ENCODE assay signal across 8 cellular contexts in genomic region chr2:28407131-28407975, GRCh38.
DNase-seq lines count a peak whose midpoint lies in the region; ATAC-seq, FAIRE-seq and TF ChIP-seq lines count a peak whose summit lies in the region.

No MANE protein-coding gene starts in this region.

- H3K4me1 ChIP-seq in mucosa of rectum (ENCODE audit: control insufficient read depth in 2 of 2, insufficient read depth in 2 of 2, low read length in 2 of 2), result peaks cover 8 to 36% of the 10 kb centered on the region in 2 donors

- H3K9me3 ChIP-seq in mucosa of rectum (ENCODE audit: control insufficient read depth in 2 of 2, low read length in 2 of 2), result no peaks in the 10 kb centered on the region

- H3K27me3 ChIP-seq in mucosa of rectum (ENCODE audit: control insufficient read depth in 2 of 2, insufficient read depth in 2 of 2, low read length in 2 of 2), result no peaks in the 10 kb centered on the region

- no peak for TF ChIP-seq CTCF in coronary artery (IDR thresholded peaks at IDR 0.05)

- peaks cover 81% of the 10 kb centered on the region for H3K36me3 Mint-ChIP-seq in activated naive CD4-positive, alpha-beta T cell treated with anti-CD3 and anti-CD28 coated beads, Interleukin-2, amount 10 ng/mL, durations not matched to agents 7 days and 5 days

- H3K9ac ChIP-seq in mucosa of rectum (ENCODE audit: low read depth in 1 of 2, low read length in 2 of 2), result no peak overlapping the region

- no peak for DNase-seq in activated naive CD4-positive, alpha-beta T cell treated with anti-CD3 and anti-CD28 coated beads, Interleukin-2, amount 10 ng/mL, durations not matched to agents 7 days and 5 days
- no peak for DNase-seq in activated naive CD4-positive, alpha-beta T cell treated with anti-CD3 and anti-CD28 coated beads, Interleukin-2, amount 50 U/mL, for 16 hours
- DNase-seq in coronary artery (ENCODE audit: low spot score) (no peak), urothelium cell line (ENCODE audit: low spot score) (no peak), NCI-H146 treated with DMSO at 0.1 percent for 48 hours (lab: John Stamatoyannopoulos, UW; ENCODE audit: unreplicated experiment) (no peak)
- no peak for DNase-seq in activated effector memory CD4-positive, alpha-beta T cell treated with anti-CD3 and anti-CD28 coated beads, Interleukin-2, amount 50 U/mL, for 16 hours

- no peaks in the 10 kb centered on the region for H3K27me3 Mint-ChIP-seq in activated naive CD4-positive, alpha-beta T cell treated with anti-CD3 and anti-CD28 coated beads, Interleukin-2, amount 10 ng/mL, durations not matched to agents 7 days and 5 days

- H3K27ac ChIP-seq in coronary artery (peak overlapping the region; percentile 31 to 40), mucosa of rectum (ENCODE audit: low read depth in 2 of 2, low read length in 2 of 2) (peak overlapping the region; percentile 52 to 59)

- FAIRE-seq in urothelium cell line (lab: Jason Lieb, UNC), result peak; percentile 48

- CTCF ChIA-PET in activated naive CD4-positive, alpha-beta T cell treated with anti-CD3 and anti-CD28 coated beads, Interleukin-2, amount 10 ng/mL, durations not matched to agents 7 days and 5 days (lab: Charles Lee), result interaction anchor here (0.6 to 1.4 kb wide), 4 partner anchors 10 to 46 kb away, joined by 3 to 6 read pairs (median 3); no protein-coding TSS in a partner anchor

- ATAC-seq in GM19463 (IDR thresholded peaks at IDR 0.05; ENCODE audit: unreplicated experiment), result no peak

- peaks cover 80% of the 10 kb centered on the region for H3K4me1 Mint-ChIP-seq in activated naive CD4-positive, alpha-beta T cell treated with anti-CD3 and anti-CD28 coated beads, Interleukin-2, amount 10 ng/mL, durations not matched to agents 7 days and 5 days

- peaks cover 86 to 92% of the 10 kb centered on the region in 2 donors for H3K36me3 ChIP-seq in mucosa of rectum (ENCODE audit: control insufficient read depth in 2 of 2, insufficient read depth in 2 of 2, low read length in 2 of 2)

- H3K27ac Mint-ChIP-seq in activated naive CD4-positive, alpha-beta T cell treated with anti-CD3 and anti-CD28 coated beads, Interleukin-2, amount 10 ng/mL, durations not matched to agents 7 days and 5 days, result peak overlapping the region; percentile 69

- no peaks in the 10 kb centered on the region for H3K9me3 Mint-ChIP-seq in activated naive CD4-positive, alpha-beta T cell treated with anti-CD3 and anti-CD28 coated beads, Interleukin-2, amount 10 ng/mL, durations not matched to agents 7 days and 5 days

- H3K4me3 ChIP-seq in coronary artery (no peak overlapping the region), mucosa of rectum (ENCODE audit: low read length in 2 of 2) (no peak overlapping the region)

- no peak overlapping the region for H3K4me3 Mint-ChIP-seq in activated naive CD4-positive, alpha-beta T cell treated with anti-CD3 and anti-CD28 coated beads, Interleukin-2, amount 10 ng/mL, durations not matched to agents 7 days and 5 days
